In the genomic region with DNA sequence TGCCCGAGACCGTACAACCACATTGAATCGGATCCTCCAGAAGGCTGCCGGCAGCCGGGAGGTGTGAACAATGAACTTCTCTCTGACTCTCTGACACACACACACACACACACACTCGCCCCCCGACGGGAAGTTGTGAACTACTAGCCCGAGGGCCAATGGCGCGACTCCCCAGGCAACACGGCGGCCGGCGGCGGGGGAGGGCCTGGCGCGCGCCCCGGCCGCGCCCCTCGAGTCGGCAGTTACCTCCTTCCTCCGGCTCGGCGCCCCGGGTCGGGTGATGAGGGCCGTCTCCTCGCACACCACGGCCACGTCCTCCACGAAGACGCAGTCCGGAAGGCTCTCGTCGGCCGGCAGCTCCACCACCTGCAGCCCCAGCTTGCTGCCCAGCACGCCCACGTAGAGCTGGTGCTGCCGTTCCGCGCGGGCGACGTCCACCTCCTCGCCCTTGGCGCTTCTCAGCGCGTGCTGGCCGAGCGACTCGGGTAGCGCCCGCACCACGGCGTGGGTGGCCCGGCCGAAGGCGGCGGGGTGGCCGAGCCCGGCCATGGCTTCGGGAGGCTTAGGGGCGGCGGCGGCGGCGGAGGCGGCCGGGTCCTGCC, we compare ENCODE assay signal across 8 cellular contexts. TPM values are rescaled to one million over a fixed set of nuclear protein-coding genes. Genes with fewer than 3 reads are reported as not detected.
DNase-seq lines count a peak whose midpoint lies in the region; ATAC-seq and TF ChIP-seq lines count a peak whose summit lies in the region.

No MANE protein-coding gene starts in this region.

- intact Hi-C loops in left ventricle myocardium inferior (cut with micrococcal nuclease), result no loop called here

- H3K4me1 ChIP-seq in left ventricle myocardium inferior, result peaks cover 20% of the 10 kb centered on the region

- H3K9me3 ChIP-seq in left ventricle myocardium inferior (replicated peaks), result no peaks in the 10 kb centered on the region

- peak overlapping the region; percentile 77 for H3K27ac ChIP-seq in left ventricle myocardium inferior (replicated peaks)

- no peak for TF ChIP-seq CTCF in left ventricle myocardium inferior (IDR thresholded peaks at IDR 0.05; ENCODE audit: borderline replicate concordance)

- H3K4me3 ChIP-seq in left ventricle myocardium inferior, result peak overlapping the region; percentile 79

- DNase-seq in AG20443 (ENCODE audit: low spot score), result peak; percentile 87
- peak; percentile 65 for DNase-seq in NCI-H774 (lab: John Stamatoyannopoulos, UW)
- peak in 45 of 56 donors; percentile 17 to 72 (median 49) for DNase-seq in amygdala (lab: John Stamatoyannopoulos, UW)
- peak; percentile 60 for DNase-seq in left ventricle myocardium inferior
- DNase-seq in pons (ENCODE audit: low spot score), result peak; percentile 11

- H3K36me3 ChIP-seq in left ventricle myocardium inferior, result no peaks in the 10 kb centered on the region

- peak; percentile 56 for ATAC-seq in GM18868 (IDR thresholded peaks at IDR 0.05; ENCODE audit: unreplicated experiment)
- ATAC-seq in HG03175 (IDR thresholded peaks at IDR 0.05; ENCODE audit: unreplicated experiment), result peak; percentile 65
- ATAC-seq in HG03442 (IDR thresholded peaks at IDR 0.05; ENCODE audit: unreplicated experiment), result no peak

- no peaks in the 10 kb centered on the region for H3K27me3 ChIP-seq in left ventricle myocardium inferior (ENCODE audit: low read depth)

RNA-seq across cellular contexts. Expression of a gene that starts 0.4 kb away (rescaled TPM):
- total RNA-seq in left ventricle myocardium inferior, result 10.1 TPM

Comparison
In these comparisons a context has a peak if more than half of its experiments do, and no peak if none do; other contexts are left out.
1. DNase-seq: peak in every context shown above with its lines; median percentile 87 in AG20443; 65 in NCI-H774; 60 in left ventricle myocardium inferior; 49 in amygdala; 11 in pons.